21 cellular contexts compared by ENCODE assay signal in the genomic region with DNA sequence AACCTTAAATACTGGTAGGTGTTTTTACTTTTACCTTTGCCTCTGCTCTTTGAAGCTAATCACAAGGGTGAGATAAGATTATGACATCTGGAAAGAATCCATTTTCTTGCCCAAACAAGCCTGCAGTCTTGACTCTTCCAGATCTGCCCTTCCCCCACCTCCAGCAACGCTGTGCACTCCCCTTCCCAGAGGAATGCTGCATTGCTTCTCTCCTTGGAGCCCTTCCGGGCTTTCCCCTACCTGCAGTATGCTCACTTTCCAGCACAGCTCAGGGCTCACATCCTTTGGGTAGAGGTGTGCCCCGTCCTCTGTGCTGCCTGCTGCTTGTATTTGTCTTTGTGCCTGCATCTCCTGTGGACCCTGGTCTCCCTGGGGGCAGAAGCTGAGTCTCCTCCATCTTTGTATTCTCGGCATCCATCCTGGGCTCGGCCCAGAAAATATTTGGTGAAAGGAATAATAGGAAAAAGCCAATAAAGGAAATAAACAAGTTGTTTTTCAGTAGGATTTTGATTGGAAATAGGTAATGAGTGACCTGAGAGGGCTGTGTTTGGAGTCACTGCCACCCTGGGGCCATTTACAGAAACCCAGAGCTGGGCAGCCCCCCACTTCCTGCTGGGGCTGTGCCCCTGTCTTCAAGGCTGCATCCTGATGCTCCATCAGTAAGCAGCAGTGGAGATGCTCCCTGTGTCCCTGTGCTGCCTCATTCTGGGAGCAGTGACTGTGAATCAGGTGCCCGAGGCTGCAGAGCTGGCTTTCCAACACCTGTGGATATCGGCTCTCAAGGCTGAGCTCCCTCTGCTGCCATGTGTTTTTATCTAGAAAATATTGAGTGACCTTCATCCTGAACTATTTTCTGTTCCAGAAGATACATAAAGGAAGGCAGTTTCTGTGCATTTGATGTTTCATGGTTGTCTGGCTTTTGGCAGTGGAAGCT.
A peak's percentile ranks its signal among the peaks of the same experiment; 100 is the strongest.
DNase-seq lines count a peak whose midpoint lies in the region; FAIRE-seq and TF ChIP-seq lines count a peak whose summit lies in the region.
"Had no signal": no experiment of that assay in that cellular context is flagged by ENCODE, and none has a peak within 500 bp of the region (broad histone marks: within the 10 kb centered on the region; RNA-seq: fewer than 3 reads in every experiment).

No MANE protein-coding gene starts in this region.

- no peak overlapping the region for H2BK20ac ChIP-seq in H1 (ENCODE audit: low read length)

- 70% methylated on average over 7 of the region's 7 CpGs; no CpG with 5 or more reads in 1 of the 2 experiments for WGBS in H1 (ENCODE audit: extremely low coverage in 1 of 2, insufficient coverage in 1 of 2, insufficient read length in 1 of 2, insufficient replicate concordance in 2 of 2, low coverage in 1 of 2, low lambda C conversion rate in 2 of 2, missing lambda C conversion rate in 1 of 2), 2 experiments

- H3K4me3 Mint-ChIP-seq in nephron: no peak overlapping the region
- H3K4me3 Mint-ChIP-seq: activated CD8-positive, alpha-beta T cell treated with anti-CD3 and anti-CD28 coated beads, Interleukin-2, amount 10 ng/mL, durations not matched to agents 7 days and 5 days; activated naive CD8-positive, alpha-beta T cell; activated T-cell treated with anti-CD3 and anti-CD28 coated beads, Interleukin-2, amount 50 U/mL, for 72 hours; B cell had no signal

- H3K27me3 ChIP-seq in H1 (replicated peaks in 1 of 4; ENCODE audit: control insufficient read depth in 3 of 4, extremely low read depth in 1 of 4, insufficient read depth in 3 of 4, low read length in 3 of 4) (no peaks in the 10 kb centered on the region), BE2C (no peaks in the 10 kb centered on the region)

- H3K18ac ChIP-seq in H1 (ENCODE audit: extremely low read depth, low read length): no peak overlapping the region

- no peak overlapping the region for H2AK5ac ChIP-seq in H1 (ENCODE audit: low read depth, low read length)

- no peak overlapping the region for H2BK120ac ChIP-seq in H1 (replicated peaks; ENCODE audit: low read depth, low read length)

- no peak overlapping the region for H3K56ac ChIP-seq in H1 (replicated peaks; ENCODE audit: insufficient read length, low read depth, low read length)

- TF ChIP-seq POLR2A in H1 (IDR thresholded peaks at IDR 0.05; ENCODE audit: control extremely low read depth in 1 of 2, low read depth in 2 of 2, low read length in 2 of 2): no peak

- TF ChIP-seq CTCF in H1 (IDR thresholded peaks at IDR 0.05; ENCODE audit: control extremely low read depth in 1 of 3, insufficient read depth in 1 of 3, low read depth in 1 of 3, low read length in 3 of 3) (no peak), nephron (IDR thresholded peaks at IDR 0.05; ENCODE audit: unreplicated experiment in 3 of 3) (no peak), BE2C (IDR thresholded peaks at IDR 0.05; ENCODE audit: low read depth, low read length) (no peak)

- H4K8ac ChIP-seq in H1 (ENCODE audit: extremely low read depth, insufficient read depth, low read length): no peak overlapping the region

- no peak overlapping the region for H3K4ac ChIP-seq in H1 (replicated peaks; ENCODE audit: insufficient read length, low read depth, low read length)

- H3K23ac ChIP-seq in H1 (ENCODE audit: insufficient read length): no peak overlapping the region

- H3K36me3 ChIP-seq in H1 (ENCODE audit: control insufficient read depth in 2 of 4, insufficient read depth in 4 of 4, low read length in 3 of 4): no peaks in the 10 kb centered on the region
- peaks cover 12% of the 10 kb centered on the region; the same call in 1 of the 2 replicates for H3K36me3 ChIP-seq in BE2C

- H2BK5ac ChIP-seq in H1 (ENCODE audit: low read depth, low read length): no peak overlapping the region; the same call in 1 of the 2 replicates

- H2BK12ac ChIP-seq in H1 (ENCODE audit: low read depth, low read length): 0 out of 2 replicates have a peak overlapping the region, but pooled peaks have one; percentile 21

- H4K91ac ChIP-seq in H1 (replicated peaks; ENCODE audit: insufficient read length, low read length): no peak overlapping the region

- H3K4me2 ChIP-seq in H1 (ENCODE audit: insufficient read depth in 1 of 2, low read depth in 2 of 2, low read length in 2 of 2): peak overlapping the region in 1 of 2 experiments; percentile 3; a peak in 1 of 4 replicates

- H3K79me1 ChIP-seq in H1 (ENCODE audit: low read depth, low read length): no peaks in the 10 kb centered on the region

- H3K14ac ChIP-seq in H1 (ENCODE audit: insufficient read length): no peak overlapping the region

- no peak overlapping the region for H2AFZ ChIP-seq in H1 (ENCODE audit: low read length)

- H4K20me1 ChIP-seq in H1 (replicated peaks in 1 of 2; ENCODE audit: control insufficient read depth in 1 of 2, insufficient read depth in 2 of 2, low read length in 2 of 2): no peaks in the 10 kb centered on the region

- no peaks in the 10 kb centered on the region for H3K27me3 Mint-ChIP-seq in nephron (ENCODE audit: low read depth)
- H3K27me3 Mint-ChIP-seq: activated naive CD8-positive, alpha-beta T cell; B cell had no signal

- no peak overlapping the region for H4K5ac ChIP-seq in H1 (ENCODE audit: insufficient read length, low read depth, low read length)

- FAIRE-seq in H1 (lab: Jason Lieb, UNC): peak; percentile 62
- FAIRE-seq: A204.1, colon, endometrium, GM19239 had no signal

- TF ChIP-seq RAD21 in H1 (IDR thresholded peaks at IDR 0.05 in 1 of 2, conservative IDR thresholded peaks at IDR 0.05 in 1 of 2; ENCODE audit: low read depth in 2 of 2, low read length in 2 of 2): no peak

- peak overlapping the region in 1 of 4 experiments; percentile 14; a peak in 1 of 8 replicates for H3K4me3 ChIP-seq in H1 (ENCODE audit: extremely low read depth in 1 of 4, insufficient read depth in 2 of 4, low read depth in 3 of 4, low read length in 4 of 4)
- H3K4me3 ChIP-seq in BE2C (ENCODE audit: low read depth, low read length): no peak overlapping the region

- POLR2A ChIA-PET in H1 (lab: Charles Lee; ENCODE audit: partially characterized antibody): no interaction called here

- 0 out of 2 replicates have a peak overlapping the region, but pooled peaks have one; percentile 77 for H2BK15ac ChIP-seq in H1 (ENCODE audit: low read length)

- no peaks in the 10 kb centered on the region for H3K9me3 Mint-ChIP-seq in nephron
- H3K9me3 Mint-ChIP-seq: activated T-cell treated with anti-CD3 and anti-CD28 coated beads, Interleukin-2, amount 50 U/mL, for 72 hours had no signal

- H3K36me3 Mint-ChIP-seq in nephron (ENCODE audit: low read depth): peaks cover 6% of the 10 kb centered on the region

- peak; percentile 41 for DNase-seq in activated CD8-positive, alpha-beta memory T cell treated with anti-CD3 and anti-CD28 coated beads for 24 hours
- DNase-seq in activated CD8-positive, alpha-beta memory T cell treated with anti-CD3 and anti-CD28 coated beads, Interleukin-2, amount 50 U/mL, for 48 hours: no peak
- peak; percentile 8 for DNase-seq in NCI-H69 (lab: John Stamatoyannopoulos, UW)
- DNase-seq in H1 (ENCODE audit: low read depth in 1 of 2, low spot score in 2 of 2): peak in 1 of 2 experiments; percentile 50
- DNase-seq in BE2C: no peak
- no peak for DNase-seq in cerebellar cortex (ENCODE audit: low spot score)
- no peak for DNase-seq in NCI-H1436 (lab: John Stamatoyannopoulos, UW)
- DNase-seq: activated CD8-positive, alpha-beta T cell treated with anti-CD3 and anti-CD28 coated beads, Interleukin-2, amount 10 ng/mL, durations not matched to agents 7 days and 5 days; activated T-cell treated with anti-CD3 and anti-CD28 coated beads, Interleukin-2, amount 50 U/mL, for 72 hours; glutamatergic neuron; IMR-90; NCI-H526 treated with DMSO at 0.1 percent for 48 hours; substantia nigra; SW 1271 had no signal

- no peaks in the 10 kb centered on the region for H3K79me2 ChIP-seq in H1 (ENCODE audit: control insufficient read depth in 1 of 2, insufficient read depth in 2 of 2, low read length in 2 of 2)

- no peaks in the 10 kb centered on the region for H3K23me2 ChIP-seq in H1 (ENCODE audit: low read depth, low read length)

- no peak overlapping the region for H3K27ac ChIP-seq in H1 (ENCODE audit: low read depth, low read length)

- no peak for TF ChIP-seq EP300 in H1 (IDR thresholded peaks at IDR 0.05; ENCODE audit: borderline replicate concordance in 1 of 2, low read depth in 2 of 2, low read length in 2 of 2)

- CTCF ChIA-PET in H1 (lab: Charles Lee; ENCODE audit: partially characterized antibody): interaction anchor here (1.1 to 6.1 kb wide), 12 partner anchors 9 to 155 kb away, joined by 3 to 48 read pairs (median 10); no protein-coding TSS in a partner anchor

- H3K4me1 ChIP-seq in H1 (replicated peaks in 1 of 4; ENCODE audit: control insufficient read depth in 3 of 4, insufficient read depth in 4 of 4, low read length in 3 of 4): peaks cover 6 to 20% (median 13%) of the 10 kb centered on the region in 4 experiments
- H3K4me1 ChIP-seq in BE2C: peaks cover 23% of the 10 kb centered on the region

- H3K4me1 Mint-ChIP-seq in nephron: peaks cover 21% of the 10 kb centered on the region
- H3K4me1 Mint-ChIP-seq: B cell had no signal

- H3K9me3 ChIP-seq in H1 (ENCODE audit: insufficient read depth in 2 of 2, low read depth in 1 of 2, low read length in 1 of 2) (no peaks in the 10 kb centered on the region), BE2C (no peaks in the 10 kb centered on the region)

- no peak overlapping the region for H3K9ac ChIP-seq in H1 (replicated peaks in 1 of 4; ENCODE audit: extremely low read depth in 1 of 4, low read depth in 3 of 4, low read length in 3 of 4)

- H3K27ac Mint-ChIP-seq in nephron: peak overlapping the region in 2 of 3 experiments; percentile 24 to 54
- H3K27ac Mint-ChIP-seq: activated CD8-positive, alpha-beta T cell treated with anti-CD3 and anti-CD28 coated beads, Interleukin-2, amount 10 ng/mL, durations not matched to agents 7 days and 5 days; activated T-cell treated with anti-CD3 and anti-CD28 coated beads, Interleukin-2, amount 50 U/mL, for 72 hours; B cell had no signal

TF ChIP-seq in H1, 55 proteins besides CTCF, POLR2A, EP300 and RAD21 (continues in another document):
- TF ChIP-seq POU5F1 (IDR thresholded peaks at IDR 0.05; ENCODE audit: low read depth, low read length) (no peak), SP1 (IDR thresholded peaks at IDR 0.05; ENCODE audit: low read depth, low read length) (peak; percentile 58; the same call in 1 of the 2 replicates), RBBP5 (IDR thresholded peaks at IDR 0.05; ENCODE audit: borderline replicate concordance, low read depth, low read length) (0 out of 2 replicates have a peak, but pooled peaks have one; percentile 31), SIRT6 (IDR thresholded peaks at IDR 0.05; ENCODE audit: low read length) (no peak), CEBPB (IDR thresholded peaks at IDR 0.05; ENCODE audit: low read depth, low read length) (no peak), TEAD4 (IDR thresholded peaks at IDR 0.05; ENCODE audit: low read depth, low read length) (peak; percentile 63; the same call in 1 of the 2 replicates), PHF8 (conservative IDR thresholded peaks at IDR 0.05; ENCODE audit: low read depth, low read length) (no peak)
- TF ChIP-seq, protein P1, sequence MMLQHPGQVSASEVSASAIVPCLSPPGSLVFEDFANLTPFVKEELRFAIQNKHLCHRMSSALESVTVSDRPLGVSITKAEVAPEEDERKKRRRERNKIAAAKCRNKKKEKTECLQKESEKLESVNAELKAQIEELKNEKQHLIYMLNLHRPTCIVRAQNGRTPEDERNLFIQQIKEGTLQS (IDR thresholded peaks at IDR 0.05; ENCODE audit: insufficient read depth, low read depth, low read length): no peak

Comparison
In these comparisons a context has a peak if more than half of its experiments do, and no peak if none do; other contexts are left out.
1. DNase-seq: peak in activated CD8-positive, alpha-beta memory T cell treated with anti-CD3 and anti-CD28 coated beads for 24 hours (single experiment) and NCI-H69 (single experiment); none in activated CD8-positive, alpha-beta memory T cell treated with anti-CD3 and anti-CD28 coated beads, Interleukin-2, amount 50 U/mL, for 48 hours (single experiment), BE2C (single experiment), cerebellar cortex (single experiment) and NCI-H1436 (single experiment).